In genomic region chr7:135499818-135500217, GRCh38 we compare ENCODE assay signal across 1 cellular context.
TF ChIP-seq lines count a peak whose summit lies in the region.

No MANE protein-coding gene starts in this region.

TF ChIP-seq in GM12878, 131 proteins besides CTCF, POLR2A, EP300 and RAD21:
- TF ChIP-seq MTA2 (IDR thresholded peaks at IDR 0.05; ENCODE audit: low read depth) (no peak), PAX8 (IDR thresholded peaks at IDR 0.05) (no peak), RB1 (IDR thresholded peaks at IDR 0.05; ENCODE audit: borderline replicate concordance) (no peak), PML (IDR thresholded peaks at IDR 0.05; ENCODE audit: low read length) (no peak), TCF3 (IDR thresholded peaks at IDR 0.05; ENCODE audit: borderline replicate concordance, insufficient read depth, low read depth, low read length) (no peak), KLF5 (IDR thresholded peaks at IDR 0.05; ENCODE audit: partially characterized antibody) (no peak), MEF2A (IDR thresholded peaks at IDR 0.05; ENCODE audit: insufficient read depth, low read depth, low read length) (no peak), CBX5 (IDR thresholded peaks at IDR 0.05; ENCODE audit: low read depth) (no peak), RFX5 (IDR thresholded peaks at IDR 0.05; ENCODE audit: low read depth, low read length) (no peak), PBX3 (IDR thresholded peaks at IDR 0.05; ENCODE audit: insufficient replicate concordance, low read depth, low read length) (no peak), SRF (IDR thresholded peaks at IDR 0.05; ENCODE audit: low read depth in 2 of 2, low read length in 2 of 2) (no peak), HDAC6 (IDR thresholded peaks at IDR 0.05; ENCODE audit: unreplicated experiment) (no peak), CHD2 (IDR thresholded peaks at IDR 0.05; ENCODE audit: borderline replicate concordance, low read depth, low read length) (no peak), ZNF592 (IDR thresholded peaks at IDR 0.05) (no peak), ZNF274 (IDR thresholded peaks at IDR 0.05; ENCODE audit: insufficient read depth, insufficient read length) (no peak), RCOR1 (conservative IDR thresholded peaks at IDR 0.05; ENCODE audit: low read depth, low read length) (no peak)
- TF ChIP-seq, protein P1, sequence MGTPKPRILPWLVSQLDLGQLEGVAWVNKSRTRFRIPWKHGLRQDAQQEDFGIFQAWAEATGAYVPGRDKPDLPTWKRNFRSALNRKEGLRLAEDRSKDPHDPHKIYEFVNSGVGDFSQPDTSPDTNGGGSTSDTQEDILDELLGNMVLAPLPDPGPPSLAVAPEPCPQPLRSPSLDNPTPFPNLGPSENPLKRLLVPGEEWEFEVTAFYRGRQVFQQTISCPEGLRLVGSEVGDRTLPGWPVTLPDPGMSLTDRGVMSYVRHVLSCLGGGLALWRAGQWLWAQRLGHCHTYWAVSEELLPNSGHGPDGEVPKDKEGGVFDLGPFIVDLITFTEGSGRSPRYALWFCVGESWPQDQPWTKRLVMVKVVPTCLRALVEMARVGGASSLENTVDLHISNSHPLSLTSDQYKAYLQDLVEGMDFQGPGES (IDR thresholded peaks at IDR 0.05): no peak
- TF ChIP-seq, protein P2, sequence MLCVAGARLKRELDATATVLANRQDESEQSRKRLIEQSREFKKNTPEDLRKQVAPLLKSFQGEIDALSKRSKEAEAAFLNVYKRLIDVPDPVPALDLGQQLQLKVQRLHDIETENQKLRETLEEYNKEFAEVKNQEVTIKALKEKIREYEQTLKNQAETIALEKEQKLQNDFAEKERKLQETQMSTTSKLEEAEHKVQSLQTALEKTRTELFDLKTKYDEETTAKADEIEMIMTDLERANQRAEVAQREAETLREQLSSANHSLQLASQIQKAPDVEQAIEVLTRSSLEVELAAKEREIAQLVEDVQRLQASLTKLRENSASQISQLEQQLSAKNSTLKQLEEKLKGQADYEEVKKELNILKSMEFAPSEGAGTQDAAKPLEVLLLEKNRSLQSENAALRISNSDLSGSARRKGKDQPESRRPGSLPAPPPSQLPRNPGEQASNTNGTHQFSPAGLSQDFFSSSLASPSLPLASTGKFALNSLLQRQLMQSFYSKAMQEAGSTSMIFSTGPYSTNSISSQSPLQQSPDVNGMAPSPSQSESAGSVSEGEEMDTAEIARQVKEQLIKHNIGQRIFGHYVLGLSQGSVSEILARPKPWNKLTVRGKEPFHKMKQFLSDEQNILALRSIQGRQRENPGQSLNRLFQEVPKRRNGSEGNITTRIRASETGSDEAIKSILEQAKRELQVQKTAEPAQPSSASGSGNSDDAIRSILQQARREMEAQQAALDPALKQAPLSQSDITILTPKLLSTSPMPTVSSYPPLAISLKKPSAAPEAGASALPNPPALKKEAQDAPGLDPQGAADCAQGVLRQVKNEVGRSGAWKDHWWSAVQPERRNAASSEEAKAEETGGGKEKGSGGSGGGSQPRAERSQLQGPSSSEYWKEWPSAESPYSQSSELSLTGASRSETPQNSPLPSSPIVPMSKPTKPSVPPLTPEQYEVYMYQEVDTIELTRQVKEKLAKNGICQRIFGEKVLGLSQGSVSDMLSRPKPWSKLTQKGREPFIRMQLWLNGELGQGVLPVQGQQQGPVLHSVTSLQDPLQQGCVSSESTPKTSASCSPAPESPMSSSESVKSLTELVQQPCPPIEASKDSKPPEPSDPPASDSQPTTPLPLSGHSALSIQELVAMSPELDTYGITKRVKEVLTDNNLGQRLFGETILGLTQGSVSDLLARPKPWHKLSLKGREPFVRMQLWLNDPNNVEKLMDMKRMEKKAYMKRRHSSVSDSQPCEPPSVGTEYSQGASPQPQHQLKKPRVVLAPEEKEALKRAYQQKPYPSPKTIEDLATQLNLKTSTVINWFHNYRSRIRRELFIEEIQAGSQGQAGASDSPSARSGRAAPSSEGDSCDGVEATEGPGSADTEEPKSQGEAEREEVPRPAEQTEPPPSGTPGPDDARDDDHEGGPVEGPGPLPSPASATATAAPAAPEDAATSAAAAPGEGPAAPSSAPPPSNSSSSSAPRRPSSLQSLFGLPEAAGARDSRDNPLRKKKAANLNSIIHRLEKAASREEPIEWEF (IDR thresholded peaks at IDR 0.05; ENCODE audit: insufficient replicate concordance, low read depth, low read length): no peak
- TF ChIP-seq, protein P3, sequence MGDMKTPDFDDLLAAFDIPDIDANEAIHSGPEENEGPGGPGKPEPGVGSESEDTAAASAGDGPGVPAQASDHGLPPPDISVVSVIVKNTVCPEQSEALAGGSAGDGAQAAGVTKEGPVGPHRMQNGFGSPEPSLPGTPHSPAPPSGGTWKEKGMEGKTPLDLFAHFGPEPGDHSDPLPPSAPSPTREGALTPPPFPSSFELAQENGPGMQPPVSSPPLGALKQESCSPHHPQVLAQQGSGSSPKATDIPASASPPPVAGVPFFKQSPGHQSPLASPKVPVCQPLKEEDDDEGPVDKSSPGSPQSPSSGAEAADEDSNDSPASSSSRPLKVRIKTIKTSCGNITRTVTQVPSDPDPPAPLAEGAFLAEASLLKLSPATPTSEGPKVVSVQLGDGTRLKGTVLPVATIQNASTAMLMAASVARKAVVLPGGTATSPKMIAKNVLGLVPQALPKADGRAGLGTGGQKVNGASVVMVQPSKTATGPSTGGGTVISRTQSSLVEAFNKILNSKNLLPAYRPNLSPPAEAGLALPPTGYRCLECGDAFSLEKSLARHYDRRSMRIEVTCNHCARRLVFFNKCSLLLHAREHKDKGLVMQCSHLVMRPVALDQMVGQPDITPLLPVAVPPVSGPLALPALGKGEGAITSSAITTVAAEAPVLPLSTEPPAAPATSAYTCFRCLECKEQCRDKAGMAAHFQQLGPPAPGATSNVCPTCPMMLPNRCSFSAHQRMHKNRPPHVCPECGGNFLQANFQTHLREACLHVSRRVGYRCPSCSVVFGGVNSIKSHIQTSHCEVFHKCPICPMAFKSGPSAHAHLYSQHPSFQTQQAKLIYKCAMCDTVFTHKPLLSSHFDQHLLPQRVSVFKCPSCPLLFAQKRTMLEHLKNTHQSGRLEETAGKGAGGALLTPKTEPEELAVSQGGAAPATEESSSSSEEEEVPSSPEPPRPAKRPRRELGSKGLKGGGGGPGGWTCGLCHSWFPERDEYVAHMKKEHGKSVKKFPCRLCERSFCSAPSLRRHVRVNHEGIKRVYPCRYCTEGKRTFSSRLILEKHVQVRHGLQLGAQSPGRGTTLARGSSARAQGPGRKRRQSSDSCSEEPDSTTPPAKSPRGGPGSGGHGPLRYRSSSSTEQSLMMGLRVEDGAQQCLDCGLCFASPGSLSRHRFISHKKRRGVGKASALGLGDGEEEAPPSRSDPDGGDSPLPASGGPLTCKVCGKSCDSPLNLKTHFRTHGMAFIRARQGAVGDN (IDR thresholded peaks at IDR 0.05): no peak
